Comparison of ENCODE assay signal across 31 cellular contexts in genomic region chr13:20175907-20176652, GRCh38. TPM values are rescaled to one million over a fixed set of nuclear protein-coding genes. Genes with fewer than 3 reads are reported as not detected.
DNase-seq lines count a peak whose midpoint lies in the region; ATAC-seq and TF ChIP-seq lines count a peak whose summit lies in the region.
"Had no signal": no experiment of that assay in that cellular context is flagged by ENCODE, and none has a peak within 500 bp of the region (broad histone marks: within the 10 kb centered on the region; RNA-seq: fewer than 3 reads in every experiment).

No MANE protein-coding gene starts in this region.

- H4K20me1 ChIP-seq in PC-9 (ENCODE audit: insufficient read depth) = no peaks in the 10 kb centered on the region
- no peaks in the 10 kb centered on the region for H4K20me1 ChIP-seq in hepatocyte (ENCODE audit: insufficient read depth, poor library complexity, severe bottlenecking)

- TF ChIP-seq CTCF in PC-9 (conservative IDR thresholded peaks at IDR 0.05) = no peak
- TF ChIP-seq CTCF in hepatocyte (IDR thresholded peaks at IDR 0.05; ENCODE audit: poor library complexity) = no peak
- TF ChIP-seq CTCF in tibial artery (IDR thresholded peaks at IDR 0.05) = no peak

- peaks cover 15% of the 10 kb centered on the region; the same call in 1 of the 2 replicates for H3F3A ChIP-seq in PC-9 (ENCODE audit: insufficient read depth, low read depth)

- H3K36me3 ChIP-seq in PC-9 (ENCODE audit: low read depth) (no peaks in the 10 kb centered on the region), hepatocyte (replicated peaks; ENCODE audit: insufficient read depth, low read depth) (no peaks in the 10 kb centered on the region), tibial artery (no peaks in the 10 kb centered on the region)
- H3K36me3 ChIP-seq: left ventricle myocardium inferior, right atrium auricular region had no signal

- H3K79me2 ChIP-seq in PC-9 (ENCODE audit: low read depth) (no peaks in the 10 kb centered on the region), hepatocyte (no peaks in the 10 kb centered on the region)

- intact Hi-C loops in PC-9 (cut with micrococcal nuclease; ENCODE audit: unreplicated experiment) = no loop called here
- intact Hi-C loops in sciatic nerve (cut with DNase I) = loop anchor here (2.0 kb wide), 1 partner anchor 75 kb away; no protein-coding TSS in a partner anchor
- intact Hi-C loops in tibial artery (cut with DNase I; ENCODE audit: low total_unique reads) = no loop called here

- no peak overlapping the region for H3K4me3 ChIP-seq in PC-9
- no peak overlapping the region for H3K4me3 ChIP-seq in hepatocyte
- no peak overlapping the region for H3K4me3 ChIP-seq in tibial artery

- H3K9me3 ChIP-seq in PC-9 (ENCODE audit: insufficient read depth, low read depth) = no peaks in the 10 kb centered on the region
- no peaks in the 10 kb centered on the region for H3K9me3 ChIP-seq in hepatocyte (ENCODE audit: low read depth)
- no peaks in the 10 kb centered on the region for H3K9me3 ChIP-seq in tibial artery
- H3K9me3 ChIP-seq: left ventricle myocardium inferior, right atrium auricular region, testis had no signal

- CTCF ChIA-PET in PC-9 (lab: Charles Lee) = no interaction called here

- POLR2A ChIA-PET in PC-9 (lab: Charles Lee; ENCODE audit: unreplicated experiment) = no interaction called here

- no peaks in the 10 kb centered on the region for H3K27me3 ChIP-seq in PC-9 (ENCODE audit: insufficient read depth, low read depth)
- H3K27me3 ChIP-seq in hepatocyte = no peaks in the 10 kb centered on the region
- peaks cover 0 to 56% of the 10 kb centered on the region in 2 donors for H3K27me3 ChIP-seq in tibial artery
- H3K27me3 ChIP-seq: testis had no signal

- ATAC-seq in sciatic nerve = peak; percentile 63
- no peak for ATAC-seq in GM19328 (IDR thresholded peaks at IDR 0.05; ENCODE audit: unreplicated experiment)
- ATAC-seq: activated CD8-positive, alpha-beta T cell treated with anti-CD3 and anti-CD28 coated beads, Interleukin-2, amount 10 ng/mL, durations not matched to agents 7 days and 5 days; stimulated activated naive CD8-positive, alpha-beta T cell treated with anti-CD3 and anti-CD28 coated beads, Interleukin-15, Interleukin-2, amounts not matched to agents 100 U/mL and 50 U/mL, for 24 hours had no signal

- WGBS in hepatocyte (ENCODE audit: low lambda C conversion rate, missing lambda C conversion rate) = 74% methylated on average over 14 of the region's 14 CpGs

- H2AFZ ChIP-seq in PC-9 (no peak overlapping the region), hepatocyte (no peak overlapping the region)

- H3K4me1 ChIP-seq in PC-9 (replicated peaks; ENCODE audit: insufficient read depth) (peaks cover 20% of the 10 kb centered on the region), hepatocyte (ENCODE audit: insufficient read depth) (peaks cover 9% of the 10 kb centered on the region), tibial artery (peaks cover 0 to 8% (median 3%) of the 10 kb centered on the region in 4 donors)
- H3K4me1 ChIP-seq: right atrium auricular region had no signal

- no peaks in the 10 kb centered on the region for H3K9me2 ChIP-seq in PC-9 (ENCODE audit: insufficient read depth)
- no peaks in the 10 kb centered on the region for H3K9me2 ChIP-seq in hepatocyte (replicated peaks; ENCODE audit: insufficient read depth)

- H3K27ac ChIP-seq in PC-9 (peak overlapping the region; percentile 66; the same call in 1 of the 2 replicates), hepatocyte (peak overlapping the region; percentile 70), tibial artery (no peak overlapping the region)
- H3K27ac ChIP-seq: 22Rv1, dorsolateral prefrontal cortex, left ventricle myocardium inferior, testis had no signal

- peak; percentile 32 to 40 for DNase-seq in NCI-H446 (lab: John Stamatoyannopoulos, UW)
- DNase-seq in NCI-H446 treated with DMSO at 0.1 percent for 48 hours (lab: John Stamatoyannopoulos, UW) = no peak
- DNase-seq in PC-9 = no peak
- DNase-seq in hepatocyte (ENCODE audit: low spot score) = no peak
- DNase-seq in sciatic nerve (ENCODE audit: low spot score) = no peak
- DNase-seq in NCI-H2196 treated with DMSO at 0.1 percent for 48 hours (lab: John Stamatoyannopoulos, UW; ENCODE audit: unreplicated experiment) = no peak
- no peak for DNase-seq in tibial artery
- DNase-seq: activated CD4-positive, alpha-beta T cell treated with anti-CD3 and anti-CD28 coated beads for 1 hour; activated CD8-positive, alpha-beta T cell treated with anti-CD3 and anti-CD28 coated beads, Interleukin-2, amount 10 ng/mL, durations not matched to agents 7 days and 5 days; activated naive CD4-positive, alpha-beta T cell treated with anti-CD3 and anti-CD28 coated beads, Interleukin-2, amount 50 U/mL, for 16 hours; amniotic stem cell; CD4-positive, alpha-beta memory T cell; cerebellar nuclear complex; dorsolateral prefrontal cortex; EL; left ventricle myocardium inferior; NCI-H1105 treated with DMSO at 0.1 percent for 48 hours; NCI-H2081 treated with DMSO at 0.1 percent for 48 hours; stimulated activated CD4-positive, alpha-beta T cell treated with anti-CD3 and anti-CD28 coated beads, Interleukin-2, amount 100 ng/mL, for 24 hours; stimulated activated naive CD8-positive, alpha-beta T cell treated with anti-CD3 and anti-CD28 coated beads, Interleukin-15, Interleukin-2, amounts not matched to agents 100 U/mL and 50 U/mL, for 24 hours; T-helper 2 cell; testis had no signal

- BruUV-seq in PC-9 (replicated peaks; lab: Mats Ljungman, UMichigan) = no TSS peak

- no peak overlapping the region for H3K4me2 ChIP-seq in PC-9
- H3K4me2 ChIP-seq in hepatocyte = no peak overlapping the region

RNA-seq across cellular contexts. Expression of gene GJA3, which starts 15.2 kb away (rescaled TPM):
- total RNA-seq in PC-9 (2021) (0.15 TPM in 1 of 2 replicates, not detected in the other), hepatocyte (0.16 and 0.23 TPM in 2 replicates), sciatic nerve (not detected)
- polyA plus RNA-seq in hepatocyte = 0.10 and 0.16 TPM in 2 replicates
- total RNA-seq: OCI-LY7 had no signal
- polyA plus RNA-seq: CD4-positive, alpha-beta memory T cell had no signal

RNA-seq across cellular contexts. Expression of gene GJB2, which starts 16.7 kb away (rescaled TPM):
- total RNA-seq in PC-9 (2021) (4.2 and 5.5 TPM in 2 replicates), hepatocyte (6.1 and 10.3 TPM in 2 replicates), sciatic nerve (6.4 TPM)
- polyA plus RNA-seq in hepatocyte = 5.9 and 11.1 TPM in 2 replicates
- total RNA-seq: CD4-positive, alpha-beta memory T cell; glomerular endothelial cell; left ventricle myocardium inferior; OCI-LY7 had no signal
- polyA plus RNA-seq: CD4-positive, alpha-beta memory T cell had no signal

RNA-seq across cellular contexts. Expression of gene GJB6, which starts 56.0 kb away (rescaled TPM):
- total RNA-seq in PC-9 (2021) (not detected in 2 replicates), hepatocyte (0.52 and 2.2 TPM in 2 replicates), sciatic nerve (not detected)
- polyA plus RNA-seq in hepatocyte = 0.79 and 1.2 TPM in 2 replicates
- total RNA-seq: glomerular endothelial cell, H1, left ventricle myocardium inferior, mesenteric fat pad, myocyte, NCI-H460, OCI-LY7, right atrium auricular region had no signal
- polyA plus RNA-seq: CD4-positive, alpha-beta memory T cell; H1 had no signal

Comparison
In these comparisons a context has a peak if more than half of its experiments do, and no peak if none do; other contexts are left out.
1. DNase-seq: peak in NCI-H446 (2 of 2); none in NCI-H446 treated with DMSO at 0.1 percent for 48 hours (single experiment), PC-9 (0 of 2), hepatocyte (single experiment), sciatic nerve (single experiment), NCI-H2196 treated with DMSO at 0.1 percent for 48 hours (single experiment) and tibial artery (0 of 2).
2. H3K27ac ChIP-seq: peak in PC-9 (single experiment) and hepatocyte (single experiment); none in tibial artery (0 of 2).